In the genomic region with DNA sequence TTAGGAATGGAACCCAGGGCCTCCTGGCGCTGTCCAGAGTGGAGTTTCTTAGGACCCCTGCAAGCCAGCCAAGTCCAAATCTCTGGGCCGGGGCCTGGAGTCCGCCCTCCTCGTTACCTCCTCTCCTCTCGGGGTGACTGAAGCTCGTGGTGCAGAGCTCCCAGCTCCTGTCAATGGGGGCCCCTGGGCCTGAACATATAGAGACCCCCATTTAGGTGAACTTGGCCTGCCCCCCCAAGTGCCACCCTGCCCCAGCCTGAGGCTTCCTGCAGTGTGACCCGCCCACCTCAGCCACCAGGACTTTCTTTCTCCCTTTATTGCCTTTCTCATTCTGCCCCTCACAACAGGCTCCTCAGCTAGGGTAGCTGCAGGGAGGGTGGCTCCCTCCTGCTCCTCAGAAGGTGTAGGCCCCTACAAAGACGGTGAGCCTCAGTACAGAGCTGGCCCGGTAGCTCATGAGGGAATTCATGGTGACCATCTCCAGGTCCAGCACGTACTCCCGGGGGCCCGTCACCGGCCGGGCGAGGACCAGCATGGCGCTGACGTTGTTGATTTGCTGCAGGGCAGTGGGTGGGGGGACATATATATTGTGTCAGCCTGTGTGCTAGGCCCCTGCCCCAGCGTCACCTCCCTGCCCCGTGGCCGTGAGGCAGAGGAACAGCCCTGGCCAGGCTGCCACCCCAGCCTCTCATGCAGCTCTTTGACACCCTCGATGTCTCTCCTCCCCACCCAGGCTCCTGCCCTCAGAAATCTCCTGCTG, we compare ENCODE assay signal across 19 cellular contexts. TPM values are rescaled to one million over a fixed set of nuclear protein-coding genes. Genes with fewer than 3 reads are reported as not detected.
DNase-seq lines count a peak whose midpoint lies in the region; ATAC-seq and TF ChIP-seq lines count a peak whose summit lies in the region.
"Had no signal": no experiment of that assay in that cellular context is flagged by ENCODE, and none has a peak within 500 bp of the region (broad histone marks: within the 10 kb centered on the region; RNA-seq: fewer than 3 reads in every experiment).

No MANE protein-coding gene starts in this region.

- peaks cover 0 to 64% of the 10 kb centered on the region in 2 experiments; a peak in 1 of 3 replicates for H3K36me3 ChIP-seq in HEK293 (ENCODE audit: control insufficient read depth in 2 of 2, insufficient read depth in 1 of 2, low read length in 2 of 2)
- H3K36me3 ChIP-seq in OCI-LY7 (ENCODE audit: insufficient read depth, low read length), result peaks cover 57% of the 10 kb centered on the region
- peaks cover 23 to 88% (median 59%) of the 10 kb centered on the region in 4 donors for H3K36me3 ChIP-seq in sigmoid colon

- H3K4me1 ChIP-seq in HEK293 (ENCODE audit: control insufficient read depth, insufficient read depth, low read length) (no peaks in the 10 kb centered on the region), OCI-LY7 (ENCODE audit: insufficient read depth, low read length, poor library complexity, severe bottlenecking) (peaks cover 27% of the 10 kb centered on the region), right cardiac atrium (ENCODE audit: control insufficient read depth, insufficient read depth, low read length) (peaks cover 5% of the 10 kb centered on the region), sigmoid colon (peaks cover 0 to 53% (median 42%) of the 10 kb centered on the region in 4 donors)

- no peak for DNase-seq in OCI-LY7 (ENCODE audit: low spot score)
- DNase-seq in right cardiac atrium, result peak; percentile 17 to 60 (median 57)
- peak; percentile 67 for DNase-seq in sigmoid colon
- no peak for DNase-seq in A172 (ENCODE audit: low spot score)
- DNase-seq in DMS 273 treated with DMSO at 0.1 percent for 48 hours (lab: John Stamatoyannopoulos, UW), result no peak
- DNase-seq: activated CD8-positive, alpha-beta memory T cell treated with anti-CD3 and anti-CD28 coated beads, Interleukin-2, amount 50 U/mL, for 48 hours; activated effector memory CD4-positive, alpha-beta T cell treated with Interleukin-2 at 50 U/mL for 16 hours; Calu3; NCI-H1694; SHP77 treated with DMSO at 0.1 percent for 48 hours; stimulated activated CD4-positive, alpha-beta T cell treated with anti-CD3 and anti-CD28 coated beads, Interleukin-1b, Interleukin-23, amount 100 ng/mL, for 48 hours; stimulated activated naive CD4-positive, alpha-beta T cell treated with Interleukin-2 at 50 U/mL for 16 hours; tibial artery had no signal

- H3K27me3 ChIP-seq in right cardiac atrium (ENCODE audit: control insufficient read depth, insufficient read depth), result no peaks in the 10 kb centered on the region
- H3K27me3 ChIP-seq in sigmoid colon, result no peaks in the 10 kb centered on the region
- H3K27me3 ChIP-seq: BE2C, hepatocyte, tibial artery had no signal

- H2AFZ ChIP-seq in OCI-LY7 (ENCODE audit: low read length), result no peak overlapping the region
- H2AFZ ChIP-seq: hepatocyte had no signal

- H4K20me1 ChIP-seq in OCI-LY7 (ENCODE audit: insufficient read depth, low read length), result no peaks in the 10 kb centered on the region

- H3K9me3 ChIP-seq in HEK293 (ENCODE audit: control insufficient read depth, insufficient read depth, low read depth, low read length) (no peaks in the 10 kb centered on the region), OCI-LY7 (ENCODE audit: low read length) (no peaks in the 10 kb centered on the region), right cardiac atrium (ENCODE audit: control insufficient read depth, low read length) (no peaks in the 10 kb centered on the region), sigmoid colon (no peaks in the 10 kb centered on the region)
- H3K9me3 ChIP-seq: BE2C, tibial artery had no signal

- H3K27ac ChIP-seq in HEK293 (ENCODE audit: extremely low read depth, low read depth, low read length), result no peak overlapping the region
- peak overlapping the region; percentile 28 for H3K27ac ChIP-seq in OCI-LY7 (ENCODE audit: low read depth, low read length, poor library complexity, severe bottlenecking)
- H3K27ac ChIP-seq in right cardiac atrium (ENCODE audit: low read length), result no peak overlapping the region
- H3K27ac ChIP-seq in sigmoid colon, result peak overlapping the region in 1 of 4 donors; percentile 22
- H3K27ac ChIP-seq: hepatocyte, tibial artery had no signal

- WGBS in right cardiac atrium, result 80% methylated on average over 21 of the region's 21 CpGs
- 92% methylated on average over 21 of the region's 21 CpGs for WGBS in sigmoid colon, 2 donors

- ATAC-seq in right cardiac atrium (no peak), HG02840 (IDR thresholded peaks at IDR 0.05; ENCODE audit: low FRiP score, unreplicated experiment) (no peak)

- H3K4me3 ChIP-seq in HEK293 (ENCODE audit: low read depth, low read length) (no peak overlapping the region), OCI-LY7 (ENCODE audit: low read depth, low read length, poor library complexity, severe bottlenecking) (no peak overlapping the region), right cardiac atrium (ENCODE audit: low read length) (no peak overlapping the region), sigmoid colon (no peak overlapping the region)
- H3K4me3 ChIP-seq: hepatocyte, tibial artery had no signal

- POLR2A ChIA-PET in HEK293 (lab: Yijun Ruan, JAX) (interaction anchor here (0.5 to 6.6 kb wide), 3 partner anchors 7 to 114 kb away, joined by 3 to 111 read pairs (median 6); a partner anchor contains a TSS), OCI-LY7 (lab: Charles Lee) (interaction anchor here (0.6 to 1.5 kb wide), 2 partner anchors 22 to 26 kb away, joined by 3 read pairs; a partner anchor contains a TSS)

- TF ChIP-seq POLR2A in sigmoid colon (IDR thresholded peaks at IDR 0.05), result no peak

- TF ChIP-seq CTCF in HEK293 (tag by site-specific recombination; IDR thresholded peaks at IDR 0.05) (no peak), OCI-LY7 (conservative IDR thresholded peaks at IDR 0.05; ENCODE audit: low read length) (no peak), sigmoid colon (IDR thresholded peaks at IDR 0.05) (no peak)

- H3K79me2 ChIP-seq in OCI-LY7 (ENCODE audit: insufficient read depth, low read depth, low read length), result peaks cover 5% of the 10 kb centered on the region; the same call in 1 of the 2 replicates

- no peaks in the 10 kb centered on the region for H3K9me2 ChIP-seq in OCI-LY7 (ENCODE audit: insufficient read depth, low read length)

- CTCF ChIA-PET in HEK293 (lab: Yijun Ruan, JAX), result interaction anchor here (2.9 kb wide), 1 partner anchor 18 kb away, joined by 18 read pairs; no protein-coding TSS in a partner anchor
- CTCF ChIA-PET in OCI-LY7 (lab: Charles Lee; ENCODE audit: unreplicated experiment), result no interaction called here

- no peak overlapping the region for H3K4me2 ChIP-seq in OCI-LY7 (ENCODE audit: low read length)
- H3K4me2 ChIP-seq: hepatocyte had no signal

- intact Hi-C loops in OCI-LY7 (cut with micrococcal nuclease; ENCODE audit: unreplicated experiment), result no loop called here
- intact Hi-C loops in right cardiac atrium (cut with DNase I), result no loop called here
- intact Hi-C loops in sigmoid colon (cut with DNase I), result no loop called here

- BruUV-seq in OCI-LY7 (replicated peaks; lab: Mats Ljungman, UMichigan), result no TSS peak

- no peak for TF ChIP-seq EP300 in sigmoid colon (IDR thresholded peaks at IDR 0.05)

TF ChIP-seq in HEK293, 187 proteins besides CTCF, POLR2A, EP300 and RAD21 (continues in another document):
- no peak for TF ChIP-seq KLF16 (tag by site-specific recombination; IDR thresholded peaks at IDR 0.05)
- no peak for TF ChIP-seq ZSCAN16 (tag by site-specific recombination; IDR thresholded peaks at IDR 0.05)

RNA-seq across cellular contexts. Expression of a gene that starts 5.9 kb away (rescaled TPM):
- total RNA-seq in OCI-LY7 (2014; rRNA removed; shearing (Covaris generic)), result 6.1 and 7.2 TPM in 2 replicates
- total RNA-seq in OCI-LY7 (2022), result 7.6 and 8.9 TPM in 2 replicates
- total RNA-seq in right cardiac atrium, result 100 to 1,000 TPM; 139 to 164 (median 142) TPM
- polyA plus RNA-seq in right cardiac atrium, result 128 TPM
- total RNA-seq in sigmoid colon, result 100 to 1,000 TPM in 2 of 4 donors, 10 to 100 TPM in 2; 71.7 to 120 (median 97.3) TPM
- 10 to 100 TPM in 2 of 3 donors, 1 to 10 TPM in 1; 8.6 to 24.0 (median 19.4) TPM for polyA plus RNA-seq in sigmoid colon
- total RNA-seq in A172 (2014; rRNA removed; shearing (Covaris generic)), result 48.5 and 56.8 TPM in 2 replicates

RNA-seq across cellular contexts. Expression of a gene that starts 6.5 kb away (rescaled TPM):
- 110 and 130 TPM in 2 replicates for total RNA-seq in OCI-LY7 (2014; rRNA removed; shearing (Covaris generic))
- total RNA-seq in OCI-LY7 (2022) (94.2 and 102 TPM in 2 replicates), right cardiac atrium (10 to 100 TPM; 33.3 to 39.5 (median 35.8) TPM), sigmoid colon (10 to 100 TPM; 42.1 to 54.2 (median 45.2) TPM)
- polyA plus RNA-seq in right cardiac atrium (44.7 TPM), sigmoid colon (10 to 100 TPM; 33.5 to 61.8 (median 36.0) TPM)
- 27.1 and 35.3 TPM in 2 replicates for total RNA-seq in A172 (2014; rRNA removed; shearing (Covaris generic))

RNA-seq across cellular contexts. Expression of a gene that starts 8.7 kb away (rescaled TPM):
- 1,019 and 1,146 TPM in 2 replicates for total RNA-seq in OCI-LY7 (2014; rRNA removed; shearing (Covaris generic))
- total RNA-seq in OCI-LY7 (2022) (1,064 and 1,119 TPM in 2 replicates), right cardiac atrium (100 to 1,000 TPM; 285 to 470 (median 377) TPM), sigmoid colon (100 to 1,000 TPM; 428 to 506 (median 487) TPM)
- polyA plus RNA-seq in right cardiac atrium (389 TPM), sigmoid colon (1,000 to 10,000 TPM; 1,456 to 2,165 (median 1,757) TPM)
- total RNA-seq in A172 (2014; rRNA removed; shearing (Covaris generic)), result 1,263 and 1,396 TPM in 2 replicates

RNA-seq across cellular contexts. Expression of a gene that starts 12.9 kb away (rescaled TPM):
- not detected in 2 replicates for total RNA-seq in OCI-LY7 (2014; rRNA removed; shearing (Covaris generic))
- total RNA-seq in OCI-LY7 (2022), result not detected in 2 replicates
- 1 to 10 TPM in 1 of 4 donors, under 1 TPM in 3; 0.45 to 1.7 (median 0.64) TPM for total RNA-seq in right cardiac atrium
- polyA plus RNA-seq in right cardiac atrium, result 0.79 TPM
- total RNA-seq in sigmoid colon, result under 1 TPM in 1 of 4 donors, not detected in 3; 0.82 TPM
- 1 to 10 TPM in 2 of 3 donors, not detected in 1; 2.3 to 3.1 TPM for polyA plus RNA-seq in sigmoid colon
- 0.79 and 1.8 TPM in 2 replicates for total RNA-seq in A172 (2014; rRNA removed; shearing (Covaris generic))
- total RNA-seq: bronchial epithelial cell, Calu3, hepatocyte, myocyte had no signal

RNA-seq across cellular contexts. Expression of a gene that starts 21.6 kb away (rescaled TPM):
- total RNA-seq in OCI-LY7 (2014; rRNA removed; shearing (Covaris generic)), result 133 and 184 TPM in 2 replicates
- 89.4 and 97.3 TPM in 2 replicates for total RNA-seq in OCI-LY7 (2022)
- total RNA-seq in right cardiac atrium, result 10 to 100 TPM; 39.7 to 46.6 (median 42.8) TPM
- polyA plus RNA-seq in right cardiac atrium, result 37.8 TPM
- total RNA-seq in sigmoid colon, result 10 to 100 TPM; 37.5 to 60.7 (median 48.6) TPM
- polyA plus RNA-seq in sigmoid colon, result 10 to 100 TPM; 54.4 to 66.1 (median 58.3) TPM
- 131 and 171 TPM in 2 replicates for total RNA-seq in A172 (2014; rRNA removed; shearing (Covaris generic))

Comparison
In these comparisons a context has a peak if more than half of its experiments do, and no peak if none do; other contexts are left out.
1. DNase-seq: peak in right cardiac atrium (3 of 3) and sigmoid colon (single experiment); none in OCI-LY7 (single experiment), A172 (single experiment) and DMS 273 treated with DMSO at 0.1 percent for 48 hours (single experiment).